Comparison of ENCODE assay signal across 9 cellular contexts in the genomic region with DNA sequence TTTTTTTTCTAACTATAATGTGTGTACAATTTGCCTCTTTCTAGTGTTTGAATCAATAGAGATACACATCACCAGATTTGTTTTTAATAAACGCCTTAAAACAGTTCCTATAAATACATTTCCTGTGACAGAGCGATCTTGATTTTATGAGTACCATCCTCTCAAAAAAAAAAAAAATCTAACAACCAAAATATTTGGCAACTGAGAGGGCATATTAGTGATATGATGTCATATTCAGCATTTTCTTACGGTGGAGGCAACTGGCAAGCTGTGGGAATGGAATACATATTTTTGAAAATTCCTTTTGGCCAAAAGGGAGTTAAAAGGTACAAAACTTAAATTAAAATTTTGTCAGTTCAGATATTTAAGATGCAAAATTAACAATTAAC.
DNase-seq lines count a peak whose midpoint lies in the region; ATAC-seq and TF ChIP-seq lines count a peak whose summit lies in the region.
"Had no signal": no experiment of that assay in that cellular context is flagged by ENCODE, and none has a peak within 500 bp of the region (broad histone marks: within the 10 kb centered on the region; RNA-seq: fewer than 3 reads in every experiment).

No MANE protein-coding gene starts in this region.

- H3K4me1 Mint-ChIP-seq in memory B cell, result peaks cover 34% of the 10 kb centered on the region

- no peaks in the 10 kb centered on the region for H3K27me3 Mint-ChIP-seq in memory B cell

- H3K4me1 ChIP-seq in left ventricle myocardium inferior (peaks cover 74% of the 10 kb centered on the region), upper lobe of right lung (peaks cover 12% of the 10 kb centered on the region), HAP-1 (peaks cover 30% of the 10 kb centered on the region)

- H3K4me3 ChIP-seq in left ventricle myocardium inferior (peak overlapping the region; percentile 76), astrocyte of the spinal cord (ENCODE audit: low read depth, low read length) (peak overlapping the region; percentile 33), upper lobe of right lung (peak overlapping the region; percentile 62), HAP-1 (no peak overlapping the region)

- peak overlapping the region; percentile 95 for H3K4me3 Mint-ChIP-seq in memory B cell
- H3K4me3 Mint-ChIP-seq: CD4-positive, alpha-beta memory T cell had no signal

- in situ Hi-C loops in astrocyte of the spinal cord (cut with HindIII; ENCODE audit: low sequenced_read_pairs), result no loop called here
- in situ Hi-C loops in HAP-1 (cut with MboI; ENCODE audit: low sequenced_read_pairs), result no loop called here

- no peaks in the 10 kb centered on the region for H3K9me3 Mint-ChIP-seq in memory B cell

- TF ChIP-seq CTCF in left ventricle myocardium inferior (IDR thresholded peaks at IDR 0.05; ENCODE audit: borderline replicate concordance), result no peak
- TF ChIP-seq CTCF in astrocyte of the spinal cord (IDR thresholded peaks at IDR 0.05; ENCODE audit: low read depth, low read length), result no peak
- no peak for TF ChIP-seq CTCF in upper lobe of right lung (IDR thresholded peaks at IDR 0.05)
- TF ChIP-seq CTCF in GM20000 (IDR thresholded peaks at IDR 0.05; ENCODE audit: extremely low read depth, missing control alignments), result no peak

- DNase-seq in left ventricle myocardium inferior, result no peak
- DNase-seq in cardiac septum (ENCODE audit: low spot score), result no peak
- DNase-seq in astrocyte of the spinal cord (ENCODE audit: low read depth, low spot score), result peak; percentile 44
- DNase-seq in memory B cell (ENCODE audit: low spot score in 2 of 2), result no peak
- no peak for DNase-seq in upper lobe of right lung
- DNase-seq in GM20000 (ENCODE audit: low spot score), result no peak
- DNase-seq in HAP-1 (ENCODE audit: low spot score in 2 of 2), result no peak
- DNase-seq: CD4-positive, alpha-beta memory T cell had no signal

- peak overlapping the region; percentile 98 for H3K27ac ChIP-seq in left ventricle myocardium inferior (replicated peaks)
- peak overlapping the region; percentile 88 for H3K27ac ChIP-seq in upper lobe of right lung

- H3K27ac Mint-ChIP-seq in memory B cell, result peak overlapping the region; percentile 97
- H3K27ac Mint-ChIP-seq: CD4-positive, alpha-beta memory T cell had no signal

- H3K36me3 ChIP-seq in left ventricle myocardium inferior, result no peaks in the 10 kb centered on the region
- no peaks in the 10 kb centered on the region for H3K36me3 ChIP-seq in upper lobe of right lung
- H3K36me3 ChIP-seq in HAP-1 (replicated peaks), result no peaks in the 10 kb centered on the region

- H3K36me3 Mint-ChIP-seq in memory B cell, result peaks cover 6% of the 10 kb centered on the region
- H3K36me3 Mint-ChIP-seq: CD4-positive, alpha-beta memory T cell had no signal

- intact Hi-C loops in left ventricle myocardium inferior (cut with micrococcal nuclease), result loop anchor here (10.0 kb wide), 2 partner anchors 55 to 185 kb away; no protein-coding TSS in a partner anchor
- intact Hi-C loops in cardiac septum (cut with DNase I), result no loop called here
- intact Hi-C loops in upper lobe of right lung (cut with DNase I), result no loop called here

- ATAC-seq in memory B cell (ENCODE audit: low read depth) (no peak), upper lobe of right lung (no peak), HG03439 (IDR thresholded peaks at IDR 0.05; ENCODE audit: unreplicated experiment) (no peak)

- H3K9me3 ChIP-seq in left ventricle myocardium inferior (replicated peaks) (no peaks in the 10 kb centered on the region), upper lobe of right lung (no peaks in the 10 kb centered on the region), HAP-1 (no peaks in the 10 kb centered on the region)

- H3K27me3 ChIP-seq in left ventricle myocardium inferior (ENCODE audit: low read depth), result no peaks in the 10 kb centered on the region
- H3K27me3 ChIP-seq in upper lobe of right lung, result no peaks in the 10 kb centered on the region
- no peaks in the 10 kb centered on the region for H3K27me3 ChIP-seq in HAP-1 (ENCODE audit: low read depth)
